In the genomic region with DNA sequence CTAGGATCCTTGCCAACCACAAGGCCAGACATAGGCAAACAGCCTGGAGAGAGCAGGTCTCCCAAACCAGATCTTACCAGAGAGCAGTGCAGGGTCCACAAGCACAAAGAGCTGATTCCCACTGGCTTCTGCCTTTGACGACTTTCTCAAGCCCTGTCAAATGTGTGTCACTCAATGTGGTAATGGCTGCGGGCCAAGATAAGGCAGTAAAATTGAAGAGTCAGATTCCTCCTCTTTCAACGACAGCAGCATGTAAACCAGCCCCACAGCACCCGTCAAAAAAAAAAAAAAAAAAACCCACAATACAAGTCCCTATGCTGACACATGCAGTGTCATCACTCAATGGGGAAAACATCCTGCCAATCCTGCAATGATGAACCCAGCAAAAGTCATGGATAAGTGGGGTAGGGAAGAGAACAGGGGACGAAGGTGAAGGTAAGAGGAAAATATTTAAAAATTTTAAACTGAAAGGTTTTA, we compare ENCODE assay signal across 9 cellular contexts. TPM values are rescaled to one million over a fixed set of nuclear protein-coding genes. Genes with fewer than 3 reads are reported as not detected.
DNase-seq lines count a peak whose midpoint lies in the region; ATAC-seq and TF ChIP-seq lines count a peak whose summit lies in the region.
"Had no signal": no experiment of that assay in that cellular context is flagged by ENCODE, and none has a peak within 500 bp of the region (broad histone marks: within the 10 kb centered on the region; RNA-seq: fewer than 3 reads in every experiment).

A gene with protein sequence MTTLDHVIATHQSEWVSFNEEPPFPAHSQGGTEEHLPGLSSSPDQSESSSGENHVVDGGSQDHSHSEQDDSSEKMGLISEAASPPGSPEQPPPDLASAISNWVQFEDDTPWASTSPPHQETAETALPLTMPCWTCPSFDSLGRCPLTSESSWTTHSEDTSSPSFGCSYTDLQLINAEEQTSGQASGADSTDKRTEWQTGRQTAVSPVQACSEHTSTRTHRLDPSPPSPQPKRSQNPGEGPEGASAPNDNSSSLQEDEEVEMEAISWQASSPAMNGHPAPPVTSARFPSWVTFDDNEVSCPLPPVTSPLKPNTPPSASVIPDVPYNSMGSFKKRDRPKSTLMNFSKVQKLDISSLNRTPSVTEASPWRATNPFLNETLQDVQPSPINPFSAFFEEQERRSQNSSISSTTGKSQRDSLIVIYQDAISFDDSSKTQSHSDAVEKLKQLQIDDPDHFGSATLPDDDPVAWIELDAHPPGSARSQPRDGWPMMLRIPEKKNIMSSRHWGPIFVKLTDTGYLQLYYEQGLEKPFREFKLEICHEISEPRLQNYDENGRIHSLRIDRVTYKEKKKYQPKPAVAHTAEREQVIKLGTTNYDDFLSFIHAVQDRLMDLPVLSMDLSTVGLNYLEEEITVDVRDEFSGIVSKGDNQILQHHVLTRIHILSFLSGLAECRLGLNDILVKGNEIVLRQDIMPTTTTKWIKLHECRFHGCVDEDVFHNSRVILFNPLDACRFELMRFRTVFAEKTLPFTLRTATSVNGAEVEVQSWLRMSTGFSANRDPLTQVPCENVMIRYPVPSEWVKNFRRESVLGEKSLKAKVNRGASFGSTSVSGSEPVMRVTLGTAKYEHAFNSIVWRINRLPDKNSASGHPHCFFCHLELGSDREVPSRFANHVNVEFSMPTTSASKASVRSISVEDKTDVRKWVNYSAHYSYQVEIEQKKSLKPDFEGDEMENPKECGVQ (minus strand): TSS at position 123 of the 477 bp plus-strand sequence. CDS start 1,942 bp downstream, outside the sequence.

- H3K9me3 ChIP-seq in HCT116 (ENCODE audit: control insufficient read depth in 1 of 2, insufficient read depth in 1 of 2, low read depth in 1 of 2, low read length in 2 of 2): no peaks in the 10 kb centered on the region

- no peaks in the 10 kb centered on the region for H3K9me2 ChIP-seq in HCT116 (ENCODE audit: insufficient read depth)

- no peak for TF ChIP-seq POLR2A in HCT116 (IDR thresholded peaks at IDR 0.05; ENCODE audit: borderline replicate concordance, extremely low read depth, insufficient read depth, insufficient read length)

- no peaks in the 10 kb centered on the region; the same call in 1 of the 2 replicates for H3K27me3 ChIP-seq in HCT116 (ENCODE audit: insufficient read depth, low read length)

- H3K9ac ChIP-seq in HCT116 (ENCODE audit: low read length): no peak within 1 kb of the TSS

- peaks cover 5% of the 10 kb centered on the region for H3K9me3 Mint-ChIP-seq in osteocyte (ENCODE audit: unreplicated experiment)

- no peaks in the 10 kb centered on the region for H3K79me2 ChIP-seq in HCT116 (ENCODE audit: insufficient read depth, low read length)

- peak; percentile 62 for ATAC-seq in HCT116
- ATAC-seq in esophagus mucosa: peak; percentile 76
- no peak for ATAC-seq in HG02759 (IDR thresholded peaks at IDR 0.05; ENCODE audit: unreplicated experiment)
- ATAC-seq: GM12878 had no signal

- H2AFZ ChIP-seq in HCT116 (ENCODE audit: low read depth, low read length, poor library complexity, severe bottlenecking): no peak within 1 kb of the TSS

- CTCF ChIA-PET in HCT116 (lab: Charles Lee): no interaction called here

- H4K20me1 ChIP-seq in HCT116 (ENCODE audit: insufficient read depth): no peaks in the 10 kb centered on the region

- RAD21 ChIA-PET in HCT116 (lab: Charles Lee; ENCODE audit: low non-redundant PET in 1 of 2, low total read pairs in 2 of 2, uncharacterized antibody in 2 of 2, unreplicated experiment in 2 of 2): interaction anchor here in 1 of 2 experiments (0.7 kb wide), 1 partner anchor 63 kb away, joined by 7 read pairs; no protein-coding TSS in a partner anchor

- no peaks in the 10 kb centered on the region for H3K36me3 ChIP-seq in HCT116 (ENCODE audit: control insufficient read depth in 1 of 2, insufficient read depth in 2 of 2, low read length in 2 of 2)

- intact Hi-C loops in HCT116 (cut with micrococcal nuclease): no loop called here
- intact Hi-C loops in posterior vena cava (cut with DNase I): no loop called here

- H3K4me3 Mint-ChIP-seq in osteocyte (ENCODE audit: unreplicated experiment): no peak within 1 kb of the TSS

- H3K27ac ChIP-seq in HCT116 (ENCODE audit: low read depth, low read length): no peak within 1 kb of the TSS

- H3K4me1 ChIP-seq in HCT116 (ENCODE audit: control insufficient read depth in 1 of 2, insufficient read depth in 2 of 2, low read length in 2 of 2): peaks cover 18 to 38% of the 10 kb centered on the region in 2 experiments

- peak within 1 kb of the TSS in 1 of 2 experiments; percentile 18; a peak in 2 of 4 replicates for H3K4me3 ChIP-seq in HCT116 (replicated peaks in 1 of 2; ENCODE audit: low read depth in 1 of 2, low read length in 2 of 2)
- H3K4me3 ChIP-seq: GM12878 had no signal

- in situ Hi-C loops in ACHN (cut with HindIII; ENCODE audit: low pct_ligation_motif_present, low pct_unique_long_range_greater_than_20kb, low sequenced_read_pairs): no loop called here

- H3K27me3 Mint-ChIP-seq in osteocyte (ENCODE audit: unreplicated experiment): no peaks in the 10 kb centered on the region

- no peak within 1 kb of the TSS for H3K27ac Mint-ChIP-seq in osteocyte (ENCODE audit: unreplicated experiment)

- peak within 1 kb of the TSS; percentile 68 for H3K4me2 ChIP-seq in HCT116 (ENCODE audit: low read length)

- H3K36me3 Mint-ChIP-seq in osteocyte (ENCODE audit: unreplicated experiment): no peaks in the 10 kb centered on the region

- no peak for TF ChIP-seq RAD21 in HCT116 (IDR thresholded peaks at IDR 0.05; ENCODE audit: low read depth)

- POLR2A ChIA-PET in HCT116 (lab: Charles Lee): no interaction called here

- H3K4me1 Mint-ChIP-seq in osteocyte (ENCODE audit: unreplicated experiment): no peaks in the 10 kb centered on the region

- TF ChIP-seq CTCF in HCT116 (IDR thresholded peaks at IDR 0.05 in 2 of 3, conservative IDR thresholded peaks at IDR 0.05 in 1 of 3; ENCODE audit: borderline replicate concordance in 1 of 3, insufficient read depth in 1 of 3, low read depth in 2 of 3, low read length in 2 of 3) (no peak), osteocyte (IDR thresholded peaks at IDR 0.05) (no peak)

- DNase-seq in ACHN (peak; percentile 54), HCT116 (ENCODE audit: low read depth, low spot score) (peak; percentile 54), RPMI7951 (ENCODE audit: low read depth) (peak; percentile 89), posterior vena cava (ENCODE audit: low spot score) (no peak), DMS114 treated with DMSO at 0.1 percent for 48 hours (lab: John Stamatoyannopoulos, UW; ENCODE audit: unreplicated experiment) (no peak), osteocyte (ENCODE audit: extremely low spot score, unreplicated experiment) (no peak)

- BruUV-seq in HCT116 (replicated peaks; lab: Mats Ljungman, UMichigan): no TSS peak

TF ChIP-seq in HCT116, 20 proteins besides CTCF, POLR2A, EP300 and RAD21 (continues in another document):
- TF ChIP-seq SRF (IDR thresholded peaks at IDR 0.05; ENCODE audit: low read depth) (no peak), SIN3A (IDR thresholded peaks at IDR 0.05; ENCODE audit: low read depth) (0 out of 2 replicates have a peak, but pooled peaks have one; percentile 4), ELF1 (IDR thresholded peaks at IDR 0.05; ENCODE audit: borderline replicate concordance, low read depth) (no peak), TCF7L2 (IDR thresholded peaks at IDR 0.05; ENCODE audit: borderline replicate concordance, extremely low read depth, insufficient read depth, insufficient read length) (no peak), FOSL1 (IDR thresholded peaks at IDR 0.05; ENCODE audit: low read depth) (0 out of 2 replicates have a peak, but pooled peaks have one; percentile 33), CEBPB (IDR thresholded peaks at IDR 0.05; ENCODE audit: low read depth) (no peak), EGR1 (IDR thresholded peaks at IDR 0.05; ENCODE audit: low read depth) (no peak), ZNF274 (IDR thresholded peaks at IDR 0.05; ENCODE audit: low read depth, low read length) (no peak), ZFX (IDR thresholded peaks at IDR 0.05) (no peak), EZH2phosphoT487 (IDR thresholded peaks at IDR 0.05; ENCODE audit: borderline replicate concordance) (no peak), JUND (IDR thresholded peaks at IDR 0.05) (peak; percentile 33; the same call in 1 of the 2 replicates), POLR2AphosphoS5 (IDR thresholded peaks at IDR 0.05; ENCODE audit: low read depth, low read length) (no peak), EZH2 (IDR thresholded peaks at IDR 0.05) (no peak), SP1 (IDR thresholded peaks at IDR 0.05; ENCODE audit: low read depth) (peak; percentile 26; the same call in 1 of the 2 replicates), YY1 (IDR thresholded peaks at IDR 0.05; ENCODE audit: extremely low read depth, insufficient replicate concordance, low read depth, low read length) (no peak)
- TF ChIP-seq, protein P1, sequence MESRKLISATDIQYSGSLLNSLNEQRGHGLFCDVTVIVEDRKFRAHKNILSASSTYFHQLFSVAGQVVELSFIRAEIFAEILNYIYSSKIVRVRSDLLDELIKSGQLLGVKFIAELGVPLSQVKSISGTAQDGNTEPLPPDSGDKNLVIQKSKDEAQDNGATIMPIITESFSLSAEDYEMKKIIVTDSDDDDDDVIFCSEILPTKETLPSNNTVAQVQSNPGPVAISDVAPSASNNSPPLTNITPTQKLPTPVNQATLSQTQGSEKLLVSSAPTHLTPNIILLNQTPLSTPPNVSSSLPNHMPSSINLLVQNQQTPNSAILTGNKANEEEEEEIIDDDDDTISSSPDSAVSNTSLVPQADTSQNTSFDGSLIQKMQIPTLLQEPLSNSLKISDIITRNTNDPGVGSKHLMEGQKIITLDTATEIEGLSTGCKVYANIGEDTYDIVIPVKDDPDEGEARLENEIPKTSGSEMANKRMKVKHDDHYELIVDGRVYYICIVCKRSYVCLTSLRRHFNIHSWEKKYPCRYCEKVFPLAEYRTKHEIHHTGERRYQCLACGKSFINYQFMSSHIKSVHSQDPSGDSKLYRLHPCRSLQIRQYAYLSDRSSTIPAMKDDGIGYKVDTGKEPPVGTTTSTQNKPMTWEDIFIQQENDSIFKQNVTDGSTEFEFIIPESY (IDR thresholded peaks at IDR 0.05; ENCODE audit: extremely low read depth, insufficient replicate concordance, low read length): no peak
- TF ChIP-seq, protein P2, sequence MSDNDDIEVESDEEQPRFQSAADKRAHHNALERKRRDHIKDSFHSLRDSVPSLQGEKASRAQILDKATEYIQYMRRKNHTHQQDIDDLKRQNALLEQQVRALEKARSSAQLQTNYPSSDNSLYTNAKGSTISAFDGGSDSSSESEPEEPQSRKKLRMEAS (IDR thresholded peaks at IDR 0.05): 0 out of 2 replicates have a peak, but pooled peaks have one; percentile 27
- TF ChIP-seq, protein P3, sequence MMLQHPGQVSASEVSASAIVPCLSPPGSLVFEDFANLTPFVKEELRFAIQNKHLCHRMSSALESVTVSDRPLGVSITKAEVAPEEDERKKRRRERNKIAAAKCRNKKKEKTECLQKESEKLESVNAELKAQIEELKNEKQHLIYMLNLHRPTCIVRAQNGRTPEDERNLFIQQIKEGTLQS (IDR thresholded peaks at IDR 0.05): no peak

RNA-seq across cellular contexts. Expression of the gene that starts here (rescaled TPM):
- total RNA-seq in HCT116 (2021; ENCODE audit: unreplicated experiment) (4.1 TPM), esophagus mucosa (54.0 TPM), posterior vena cava (10 to 100 TPM; 20.5 to 25.1 TPM), osteocyte (not detected in 2 replicates)
- polyA plus RNA-seq in HCT116 (2012): 0.51 and 0.77 TPM in 2 replicates
- total RNA-seq in RPMI7951 (2014; rRNA removed; shearing (Covaris generic)): 0.49 and 1.6 TPM in 2 replicates

Comparison
In these comparisons a context has a peak if more than half of its experiments do, and no peak if none do; other contexts are left out.
1. DNase-seq: peak in ACHN (single experiment), HCT116 (single experiment) and RPMI7951 (single experiment); none in posterior vena cava (single experiment), DMS114 treated with DMSO at 0.1 percent for 48 hours (single experiment) and osteocyte (single experiment).